In the genomic region with DNA sequence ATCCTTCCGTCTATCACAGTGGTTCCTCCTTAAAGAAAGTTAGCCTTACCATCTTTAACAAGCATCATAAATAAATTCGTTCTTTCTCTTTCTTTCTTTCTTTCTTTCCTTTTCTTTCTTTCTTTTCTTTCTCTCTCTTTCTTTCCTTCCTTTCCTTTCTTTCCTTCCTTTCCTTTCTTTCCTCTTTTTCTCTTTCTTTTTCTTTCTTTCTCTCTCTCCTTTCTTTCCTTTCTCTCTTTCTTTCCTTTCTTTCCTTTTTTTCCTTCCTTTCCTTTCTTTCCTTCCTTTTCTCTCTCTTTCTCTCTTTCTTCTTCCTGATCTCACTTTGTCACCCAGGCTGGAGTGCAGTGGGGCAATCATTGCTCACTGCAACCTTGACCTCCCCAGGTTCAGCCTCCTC, we compare ENCODE assay signal across 27 cellular contexts.
"Had no signal": no experiment of that assay in that cellular context is flagged by ENCODE, and none has a peak within 500 bp of the region (broad histone marks: within the 10 kb centered on the region; RNA-seq: fewer than 3 reads in every experiment).

No MANE protein-coding gene starts in this region.

- DNase-seq: activated CD4-positive, alpha-beta memory T cell treated with anti-CD3 and anti-CD28 coated beads, Interleukin-2, amount 10 ng/mL, durations not matched to agents 7 days and 5 days; activated CD4-positive, alpha-beta T cell treated with anti-CD3 and anti-CD28 coated beads for 36 hours; activated CD4-positive, alpha-beta T cell treated with anti-CD3 and anti-CD28 coated beads, Interleukin-2, amount 10 ng/mL, durations not matched to agents 7 days and 5 days; activated CD4-positive, alpha-beta T cell treated with anti-CD3 and anti-CD28 coated beads, Interleukin-2, amount 50 U/mL, for 4 hours; activated CD4-positive, CD25-positive, alpha-beta regulatory T cell; activated CD4-positive, CD25-positive, alpha-beta regulatory T cell treated with anti-CD3 and anti-CD28 coated beads, Interleukin-2, amount 50 U/mL, for 72 hours; activated CD8-positive, alpha-beta memory T cell treated with anti-CD3 and anti-CD28 coated beads, Interleukin-2, amount 50 U/mL, for 48 hours; activated gamma-delta T cell; activated naive CD4-positive, alpha-beta T cell; activated naive CD4-positive, alpha-beta T cell treated with anti-CD3 and anti-CD28 coated beads, Interleukin-2, amount 10 ng/mL, durations not matched to agents 7 days and 5 days; activated naive CD8-positive, alpha-beta T cell treated with anti-CD3 and anti-CD28 coated beads, Interleukin-2, amount 10 ng/mL, durations not matched to agents 7 days and 5 days; activated T-cell treated with anti-CD3 and anti-CD28 coated beads for 4 hours; activated T-cell treated with anti-CD3 and anti-CD28 coated beads, Interleukin-2, amount 50 U/mL, for 24 hours; activated T-cell treated with anti-CD3 and anti-CD28 coated beads, Interleukin-2, amount 50 U/mL, for 72 hours; anterior cingulate cortex; body of pancreas; caudate nucleus; cerebellar nuclear complex; colonic mucosa; effector memory CD4-positive, alpha-beta T cell; endodermal cell; foreskin fibroblast; glutamatergic neuron; T-helper 2 cell had no signal

- ATAC-seq: activated CD4-positive, alpha-beta T cell treated with anti-CD3 and anti-CD28 coated beads for 36 hours; activated naive CD4-positive, alpha-beta T cell treated with anti-CD3 and anti-CD28 coated beads, Interleukin-2, amount 50 U/mL, for 72 hours; activated T-cell treated with anti-CD3 and anti-CD28 coated beads, Interleukin-2, amount 50 U/mL, for 72 hours; body of pancreas; esophagus mucosa had no signal

- H3K27me3 ChIP-seq: body of pancreas, colonic mucosa had no signal

- H3K4me3 ChIP-seq: body of pancreas, colonic mucosa had no signal

- H3K36me3 ChIP-seq: colonic mucosa had no signal

- H3K27ac ChIP-seq: body of pancreas, colonic mucosa had no signal

- H3K9me3 ChIP-seq: body of pancreas, colonic mucosa had no signal

- FAIRE-seq: frontal cortex had no signal

- H3K4me1 ChIP-seq: body of pancreas, colonic mucosa had no signal
